9 cellular contexts compared by ENCODE assay signal in the genomic region with DNA sequence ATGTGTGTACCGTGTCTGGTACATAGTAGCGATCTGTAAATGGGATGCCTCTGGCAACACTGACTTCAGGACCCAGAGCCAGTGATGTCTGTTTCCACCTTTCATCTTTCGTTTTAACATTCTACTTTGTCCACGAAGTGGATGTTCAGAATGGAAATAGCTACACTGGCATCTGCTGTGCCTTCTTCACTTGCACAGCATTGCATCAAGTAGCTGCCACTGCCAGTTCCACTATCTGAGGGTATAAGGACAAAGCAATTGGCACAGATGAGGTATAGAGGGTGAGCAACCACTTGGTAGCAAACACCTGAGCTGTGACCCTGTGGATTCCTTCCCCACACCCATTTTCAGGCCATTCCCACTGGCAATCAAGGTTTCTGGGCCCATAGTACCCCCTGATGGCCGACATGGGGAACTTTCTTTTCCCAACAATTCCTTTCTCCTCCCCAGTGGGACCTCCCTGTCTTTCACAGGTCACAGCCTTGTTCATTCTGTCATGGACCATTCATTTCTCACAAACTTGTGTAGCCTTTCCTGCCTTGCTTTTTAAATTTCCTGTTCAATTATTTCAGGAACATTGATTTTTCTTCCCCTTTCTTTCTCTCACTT. TPM values are rescaled to one million over a fixed set of nuclear protein-coding genes. Genes with fewer than 3 reads are reported as not detected.
DNase-seq lines count a peak whose midpoint lies in the region; ATAC-seq, FAIRE-seq and TF ChIP-seq lines count a peak whose summit lies in the region.
"Had no signal": no experiment of that assay in that cellular context is flagged by ENCODE, and none has a peak within 500 bp of the region (broad histone marks: within the 10 kb centered on the region; RNA-seq: fewer than 3 reads in every experiment).

No MANE protein-coding gene starts in this region.

- TF ChIP-seq POLR2A in A549 (IDR thresholded peaks at IDR 0.05; ENCODE audit: low read length): no peak

- peak in 1 of 2 experiments; percentile 61; a peak in 3 of 6 replicates for ATAC-seq in A549
- ATAC-seq in HG03039 (IDR thresholded peaks at IDR 0.05; ENCODE audit: unreplicated experiment): no peak
- no peak for ATAC-seq in CD8-positive, alpha-beta T cell
- no peak for ATAC-seq in HG03108 (IDR thresholded peaks at IDR 0.05; ENCODE audit: unreplicated experiment)

- H3K27me3 ChIP-seq in CD8-positive, alpha-beta T cell (ENCODE audit: insufficient read depth, low read length): no peaks in the 10 kb centered on the region

- H3K27me3 Mint-ChIP-seq in CD8-positive, alpha-beta T cell (ENCODE audit: low read depth): peaks cover 30% of the 10 kb centered on the region

- POLR2A ChIA-PET in A549 (lab: Yijun Ruan, JAX): no interaction called here
- POLR2A ChIA-PET in CD8-positive, alpha-beta T cell (lab: Charles Lee): no interaction called here

- intact Hi-C loops in CD8-positive, alpha-beta T cell (cut with DNase I, micrococcal nuclease): no loop called here

- no peaks in the 10 kb centered on the region for H3K36me3 ChIP-seq in CD8-positive, alpha-beta T cell (ENCODE audit: insufficient read depth, low read length)

- no peak overlapping the region for H3K27ac ChIP-seq in A549
- H3K27ac ChIP-seq in CD8-positive, alpha-beta T cell (ENCODE audit: low read depth, low read length): no peak overlapping the region

- no peak for TF ChIP-seq EP300 in A549 (IDR thresholded peaks at IDR 0.05)

- H3K36me3 Mint-ChIP-seq in CD8-positive, alpha-beta T cell: no peaks in the 10 kb centered on the region

- H3K4me3 ChIP-seq in A549: no peak overlapping the region
- no peak overlapping the region for H3K4me3 ChIP-seq in CD8-positive, alpha-beta T cell (ENCODE audit: low read depth, low read length)

- TF ChIP-seq CTCF in A549 (IDR thresholded peaks at IDR 0.05): peak; percentile 20; the same call in 2 of the 3 replicates
- no peak for TF ChIP-seq CTCF in CD8-positive, alpha-beta T cell (IDR thresholded peaks at IDR 0.05)

- no peak overlapping the region for H3K27ac Mint-ChIP-seq in CD8-positive, alpha-beta T cell
- H3K27ac Mint-ChIP-seq: activated T-helper 1 cell treated with anti-CD3 and anti-CD28 coated beads, Interleukin-12 subunit alpha, Interleukin-12 subunit beta, Interleukin-2, Interleukin-4 antibody, amounts not matched to agents 30 ng/mL and 10 ng/mL and 1 ng/mL, durations not matched to agents 14 hours and 24 hours and 36 hours had no signal

- no peak overlapping the region for H3K4me2 ChIP-seq in A549

- peak in 1 of 2 experiments; percentile 18 for DNase-seq in A549 (ENCODE audit: low read depth in 1 of 2, low spot score in 1 of 2)
- peak; percentile 6 for DNase-seq in H4 (ENCODE audit: low spot score)
- peak; percentile 3 for DNase-seq in astrocyte of the hippocampus (ENCODE audit: low read depth, low spot score)
- peak; percentile 12 for DNase-seq in kidney tubule cell (ENCODE audit: low spot score)
- no peak for DNase-seq in CD8-positive, alpha-beta T cell
- DNase-seq in central memory CD4-positive, alpha-beta T cell: no peak

- H3K9me3 Mint-ChIP-seq in CD8-positive, alpha-beta T cell: no peaks in the 10 kb centered on the region
- H3K9me3 Mint-ChIP-seq: activated T-helper 1 cell treated with anti-CD3 and anti-CD28 coated beads, Interleukin-12 subunit alpha, Interleukin-12 subunit beta, Interleukin-2, Interleukin-4 antibody, amounts not matched to agents 30 ng/mL and 10 ng/mL and 1 ng/mL, durations not matched to agents 14 hours and 24 hours and 36 hours had no signal

- H3K4me1 Mint-ChIP-seq in CD8-positive, alpha-beta T cell (ENCODE audit: low read depth): peaks cover 4% of the 10 kb centered on the region

- no peak for FAIRE-seq in A549 (lab: Jason Lieb, UNC)

- WGBS in A549 (ENCODE audit: missing lambda C conversion rate): 13% methylated on average over 5 of the region's 5 CpGs

- CTCF ChIA-PET in A549 (lab: Yijun Ruan, JAX): interaction anchor here (1.0 to 1.3 kb wide), 4 partner anchors 60 to 286 kb away, joined by 3 to 4 read pairs (median 3); no protein-coding TSS in a partner anchor
- CTCF ChIA-PET in CD8-positive, alpha-beta T cell (lab: Charles Lee): no interaction called here

- peak; percentile 45 to 53; a peak in 4 of 5 replicates for TF ChIP-seq RAD21 in A549 (conservative IDR thresholded peaks at IDR 0.05 in 1 of 2, IDR thresholded peaks at IDR 0.05 in 1 of 2)

- H3K4me3 Mint-ChIP-seq in CD8-positive, alpha-beta T cell: no peak overlapping the region
- H3K4me3 Mint-ChIP-seq: activated T-helper 1 cell treated with anti-CD3 and anti-CD28 coated beads, Interleukin-12 subunit alpha, Interleukin-12 subunit beta, Interleukin-2, Interleukin-4 antibody, amounts not matched to agents 30 ng/mL and 10 ng/mL and 1 ng/mL, durations not matched to agents 14 hours and 24 hours and 36 hours had no signal

- peaks cover 5% of the 10 kb centered on the region; the same call in 1 of the 3 replicates for H3K4me1 ChIP-seq in A549
- H3K4me1 ChIP-seq in CD8-positive, alpha-beta T cell (ENCODE audit: insufficient read depth, low read length): no peaks in the 10 kb centered on the region

- no peaks in the 10 kb centered on the region for H3K9me3 ChIP-seq in A549
- H3K9me3 ChIP-seq in CD8-positive, alpha-beta T cell (ENCODE audit: low read length): no peaks in the 10 kb centered on the region

TF ChIP-seq in A549, 52 proteins besides CTCF, POLR2A, EP300 and RAD21:
- no peak for TF ChIP-seq GATA3 (IDR thresholded peaks at IDR 0.05; ENCODE audit: borderline replicate concordance)
- TF ChIP-seq, protein P1, sequence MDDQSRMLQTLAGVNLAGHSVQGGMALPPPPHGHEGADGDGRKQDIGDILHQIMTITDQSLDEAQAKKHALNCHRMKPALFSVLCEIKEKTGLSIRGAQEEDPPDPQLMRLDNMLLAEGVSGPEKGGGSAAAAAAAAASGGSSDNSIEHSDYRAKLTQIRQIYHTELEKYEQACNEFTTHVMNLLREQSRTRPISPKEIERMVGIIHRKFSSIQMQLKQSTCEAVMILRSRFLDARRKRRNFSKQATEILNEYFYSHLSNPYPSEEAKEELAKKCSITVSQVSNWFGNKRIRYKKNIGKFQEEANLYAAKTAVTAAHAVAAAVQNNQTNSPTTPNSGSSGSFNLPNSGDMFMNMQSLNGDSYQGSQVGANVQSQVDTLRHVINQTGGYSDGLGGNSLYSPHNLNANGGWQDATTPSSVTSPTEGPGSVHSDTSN (IDR thresholded peaks at IDR 0.05): no peak
- TF ChIP-seq SREBF2 (IDR thresholded peaks at IDR 0.05): no peak
- TF ChIP-seq, protein P2, sequence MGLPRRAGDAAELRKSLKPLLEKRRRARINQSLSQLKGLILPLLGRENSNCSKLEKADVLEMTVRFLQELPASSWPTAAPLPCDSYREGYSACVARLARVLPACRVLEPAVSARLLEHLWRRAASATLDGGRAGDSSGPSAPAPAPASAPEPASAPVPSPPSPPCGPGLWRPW (IDR thresholded peaks at IDR 0.05): no peak
- no peak for TF ChIP-seq TP53 (CRISPR knock-in tag; IDR thresholded peaks at IDR 0.05)
- 0 out of 3 replicates have a peak, but pooled peaks have one; percentile 23 for TF ChIP-seq SMC3 (IDR thresholded peaks at IDR 0.05)

RNA-seq across cellular contexts. Expression of gene ITGA8, which starts 4.0 kb away (rescaled TPM):
- 0.12 TPM in 1 of 2 replicates, not detected in the other for polyA plus RNA-seq in A549 (2011; rRNA removed)
- 0.01 TPM in 1 of 2 replicates, not detected in the other for polyA plus RNA-seq in A549 (2012; cell fraction: cytosol; rRNA removed)
- 0.01 TPM in 1 of 2 replicates, not detected in the other for polyA plus RNA-seq in A549 (2012; cell fraction: nucleus; rRNA removed)
- polyA plus RNA-seq in A549 (2017; fragmentation: RNase III; extraction: RNeasy Plus Mini Kit Qiagen cat#74134 plus additional on column Dnase treatment): not detected in 3 replicates
- polyA minus RNA-seq in A549 (2011; rRNA and poly(A)+ RNA removed): not detected in 2 replicates
- total RNA-seq in H4 (2014; rRNA removed; shearing (Covaris generic)): 9.2 and 17.2 TPM in 2 replicates
- not detected for total RNA-seq in CD8-positive, alpha-beta T cell
- total RNA-seq: activated T-helper 1 cell treated with anti-CD3 and anti-CD28 coated beads, Interleukin-12 subunit alpha, Interleukin-12 subunit beta, Interleukin-2, Interleukin-4 antibody, amounts not matched to agents 30 ng/mL and 10 ng/mL and 1 ng/mL, durations not matched to agents 14 hours and 24 hours and 36 hours had no signal

Comparison
In these comparisons a context has a peak if more than half of its experiments do, and no peak if none do; other contexts are left out.
1. DNase-seq: peak in H4 (single experiment), astrocyte of the hippocampus (single experiment) and kidney tubule cell (single experiment); none in CD8-positive, alpha-beta T cell (0 of 7) and central memory CD4-positive, alpha-beta T cell (single experiment).
2. RNA of gene ITGA8, which starts 4.0 kb away (total RNA-seq): 9.2 to 17.2 TPM in H4; not detected in CD8-positive, alpha-beta T cell; every median in the first group is over 10 times any median in the second.